Comparison of ENCODE assay signal across 11 cellular contexts in the genomic region with DNA sequence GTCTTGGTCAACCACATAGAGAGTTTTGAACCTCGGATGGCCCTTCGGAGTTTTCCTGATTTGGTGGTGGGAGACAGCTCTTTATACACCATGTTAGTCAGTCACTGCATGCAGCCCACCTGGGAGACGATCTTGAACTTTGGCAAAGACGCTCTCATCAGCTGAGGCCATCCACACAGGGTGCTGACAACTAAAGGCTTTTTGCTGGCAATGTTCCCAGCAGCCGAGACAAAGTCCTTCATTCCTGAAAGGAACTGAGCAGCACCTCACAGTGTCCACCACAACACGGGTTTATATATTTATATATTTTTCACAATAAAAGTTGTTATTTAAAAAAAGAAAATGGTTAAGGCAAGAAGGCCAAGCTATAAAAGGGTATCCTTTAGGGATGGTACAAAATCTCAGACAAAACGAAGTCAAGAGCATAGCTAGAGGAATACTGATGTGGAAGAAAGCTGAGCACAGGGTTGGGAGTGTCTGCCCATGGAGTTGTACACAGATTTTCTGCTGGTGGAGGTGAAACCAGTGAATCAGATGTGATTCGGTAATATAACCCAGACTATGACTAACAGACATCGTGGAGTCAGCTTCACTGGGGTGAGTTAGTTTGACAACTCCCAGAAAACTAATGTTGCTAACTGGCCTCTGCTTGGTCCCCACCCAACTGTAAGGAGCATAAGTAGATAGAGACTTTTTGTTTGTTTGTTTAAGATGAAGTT. TPM values are rescaled to one million over a fixed set of nuclear protein-coding genes. Genes with fewer than 3 reads are reported as not detected.
DNase-seq lines count a peak whose midpoint lies in the region; ATAC-seq and TF ChIP-seq lines count a peak whose summit lies in the region.
"Had no signal": no experiment of that assay in that cellular context is flagged by ENCODE, and none has a peak within 500 bp of the region (broad histone marks: within the 10 kb centered on the region; RNA-seq: fewer than 3 reads in every experiment).

No MANE protein-coding gene starts in this region.

- H3K4me3 Mint-ChIP-seq in activated T-cell treated with anti-CD3 and anti-CD28 coated beads, Interleukin-2, amount 50 U/mL, for 72 hours = no peak overlapping the region
- no peak overlapping the region for H3K4me3 Mint-ChIP-seq in stimulated activated effector memory CD8-positive, alpha-beta T cell treated with anti-CD3 and anti-CD28 coated beads, Interleukin-12 subunit alpha, Interleukin-12 subunit beta, amount 100 ng/mL, for 72 hours
- no peak overlapping the region for H3K4me3 Mint-ChIP-seq in CD4-positive, alpha-beta memory T cell

- TF ChIP-seq CTCF in foreskin fibroblast (IDR thresholded peaks at IDR 0.05; ENCODE audit: low read depth, low read length) = no peak

- no peak for DNase-seq in activated T-cell treated with anti-CD3 and anti-CD28 coated beads, Interleukin-2, amount 50 U/mL, for 72 hours
- DNase-seq in activated T-cell treated with anti-CD3 and anti-CD28 coated beads, Interleukin-2, amount 50 U/mL, for 1 hour = no peak
- peak; percentile 12 to 36 for DNase-seq in SJCRH30
- DNase-seq in foreskin fibroblast = peak; percentile 8 to 50
- no peak for DNase-seq in stimulated activated effector memory CD8-positive, alpha-beta T cell treated with anti-CD3 and anti-CD28 coated beads, Interleukin-12 subunit alpha, Interleukin-12 subunit beta, amount 100 ng/mL, for 72 hours (ENCODE audit: low spot score in 2 of 2)
- DNase-seq in CD4-positive, alpha-beta memory T cell = no peak
- DNase-seq in ecto neural progenitor cell (ENCODE audit: low spot score) = no peak
- no peak for DNase-seq in NCI-H1694 treated with DMSO at 0.1 percent for 48 hours (lab: John Stamatoyannopoulos, UW)
- DNase-seq: activated CD4-positive, alpha-beta T cell treated with anti-CD3 and anti-CD28 coated beads for 1 hour; DND-41; NCI-H748 treated with DMSO at 0.1 percent for 48 hours had no signal

- peaks cover 16% of the 10 kb centered on the region for H3K27me3 Mint-ChIP-seq in activated T-cell treated with anti-CD3 and anti-CD28 coated beads, Interleukin-2, amount 50 U/mL, for 72 hours (ENCODE audit: low read depth)
- peaks cover 6 to 12% of the 10 kb centered on the region in 2 donors for H3K27me3 Mint-ChIP-seq in CD4-positive, alpha-beta memory T cell

- no peaks in the 10 kb centered on the region for H3K27me3 ChIP-seq in SJCRH30
- no peaks in the 10 kb centered on the region for H3K27me3 ChIP-seq in CD4-positive, alpha-beta memory T cell (ENCODE audit: insufficient read depth, low read length)

- peak; percentile 67 to 74 for ATAC-seq in activated T-cell treated with anti-CD3 and anti-CD28 coated beads, Interleukin-2, amount 50 U/mL, for 72 hours (replicated peaks in 1 of 2)
- ATAC-seq in stimulated activated effector memory CD8-positive, alpha-beta T cell treated with anti-CD3 and anti-CD28 coated beads, Interleukin-12 subunit alpha, Interleukin-12 subunit beta, amount 100 ng/mL, for 72 hours = peak; percentile 82

- H3K4me3 ChIP-seq in SJCRH30 (no peak overlapping the region), foreskin fibroblast (ENCODE audit: low read depth in 1 of 2, low read length in 2 of 2) (no peak overlapping the region)
- no peak overlapping the region for H3K4me3 ChIP-seq in CD4-positive, alpha-beta memory T cell (ENCODE audit: low read length in 2 of 2)

- H3K27ac Mint-ChIP-seq in activated T-cell treated with anti-CD3 and anti-CD28 coated beads, Interleukin-2, amount 50 U/mL, for 72 hours = no peak overlapping the region
- no peak overlapping the region for H3K27ac Mint-ChIP-seq in stimulated activated effector memory CD8-positive, alpha-beta T cell treated with anti-CD3 and anti-CD28 coated beads, Interleukin-12 subunit alpha, Interleukin-12 subunit beta, amount 100 ng/mL, for 72 hours
- no peak overlapping the region for H3K27ac Mint-ChIP-seq in CD4-positive, alpha-beta memory T cell

- H3K4me1 ChIP-seq in SJCRH30 = no peaks in the 10 kb centered on the region
- H3K4me1 ChIP-seq in CD4-positive, alpha-beta memory T cell (ENCODE audit: insufficient read depth, low read length) = no peaks in the 10 kb centered on the region

- intact Hi-C loops in CD4-positive, alpha-beta memory T cell (cut with micrococcal nuclease) = no loop called here

- no peaks in the 10 kb centered on the region for H3K9me3 Mint-ChIP-seq in activated T-cell treated with anti-CD3 and anti-CD28 coated beads, Interleukin-2, amount 50 U/mL, for 72 hours
- no peaks in the 10 kb centered on the region for H3K9me3 Mint-ChIP-seq in stimulated activated effector memory CD8-positive, alpha-beta T cell treated with anti-CD3 and anti-CD28 coated beads, Interleukin-12 subunit alpha, Interleukin-12 subunit beta, amount 100 ng/mL, for 72 hours
- no peaks in the 10 kb centered on the region for H3K9me3 Mint-ChIP-seq in CD4-positive, alpha-beta memory T cell

- CTCF ChIA-PET in CD4-positive, alpha-beta memory T cell (lab: Charles Lee; ENCODE audit: partially characterized antibody) = interaction anchor here (1.3 kb wide), 1 partner anchor 24 kb away, joined by 3 read pairs; no protein-coding TSS in a partner anchor

- H3K36me3 Mint-ChIP-seq in activated T-cell treated with anti-CD3 and anti-CD28 coated beads, Interleukin-2, amount 50 U/mL, for 72 hours (ENCODE audit: insufficient read depth in 2 of 2) = no peaks in the 10 kb centered on the region
- H3K36me3 Mint-ChIP-seq in stimulated activated effector memory CD8-positive, alpha-beta T cell treated with anti-CD3 and anti-CD28 coated beads, Interleukin-12 subunit alpha, Interleukin-12 subunit beta, amount 100 ng/mL, for 72 hours = no peaks in the 10 kb centered on the region
- no peaks in the 10 kb centered on the region for H3K36me3 Mint-ChIP-seq in CD4-positive, alpha-beta memory T cell

- H3K9me3 ChIP-seq in SJCRH30 (replicated peaks) = no peaks in the 10 kb centered on the region
- H3K9me3 ChIP-seq in CD4-positive, alpha-beta memory T cell (ENCODE audit: control insufficient read depth in 1 of 2, low read length in 2 of 2) = no peaks in the 10 kb centered on the region

- no peak overlapping the region for H3K27ac ChIP-seq in SJCRH30
- H3K27ac ChIP-seq in CD4-positive, alpha-beta memory T cell (ENCODE audit: low read depth, low read length) = no peak overlapping the region

- POLR2A ChIA-PET in CD4-positive, alpha-beta memory T cell (lab: Charles Lee; ENCODE audit: partially characterized antibody) = no interaction called here

- H3K36me3 ChIP-seq in SJCRH30 = no peaks in the 10 kb centered on the region
- H3K36me3 ChIP-seq in CD4-positive, alpha-beta memory T cell (ENCODE audit: insufficient read depth, low read length) = no peaks in the 10 kb centered on the region

- H3K4me1 Mint-ChIP-seq in activated T-cell treated with anti-CD3 and anti-CD28 coated beads, Interleukin-2, amount 50 U/mL, for 72 hours (ENCODE audit: low read depth) = no peaks in the 10 kb centered on the region
- no peaks in the 10 kb centered on the region for H3K4me1 Mint-ChIP-seq in stimulated activated effector memory CD8-positive, alpha-beta T cell treated with anti-CD3 and anti-CD28 coated beads, Interleukin-12 subunit alpha, Interleukin-12 subunit beta, amount 100 ng/mL, for 72 hours
- no peaks in the 10 kb centered on the region for H3K4me1 Mint-ChIP-seq in CD4-positive, alpha-beta memory T cell

RNA-seq across cellular contexts. Expression of a gene that starts 27.4 kb away (rescaled TPM):
- total RNA-seq in activated T-cell treated with anti-CD3 and anti-CD28 coated beads, Interleukin-2, amount 50 U/mL, for 72 hours = 100 to 1,000 TPM; 128 to 144 TPM
- 167 and 188 TPM in 2 replicates for total RNA-seq in SJCRH30 (2014; rRNA removed; shearing (Covaris generic))
- 100 to 1,000 TPM; 112 to 116 TPM for total RNA-seq in CD4-positive, alpha-beta memory T cell
- polyA plus RNA-seq in CD4-positive, alpha-beta memory T cell = 100 to 1,000 TPM; 170 to 307 TPM

Comparison
In these comparisons a context has a peak if more than half of its experiments do, and no peak if none do; other contexts are left out.
1. DNase-seq: peak in SJCRH30 (2 of 2) and foreskin fibroblast (2 of 2); none in activated T-cell treated with anti-CD3 and anti-CD28 coated beads, Interleukin-2, amount 50 U/mL, for 72 hours (0 of 2), activated T-cell treated with anti-CD3 and anti-CD28 coated beads, Interleukin-2, amount 50 U/mL, for 1 hour (single experiment), stimulated activated effector memory CD8-positive, alpha-beta T cell treated with anti-CD3 and anti-CD28 coated beads, Interleukin-12 subunit alpha, Interleukin-12 subunit beta, amount 100 ng/mL, for 72 hours (0 of 2), CD4-positive, alpha-beta memory T cell (0 of 5), ecto neural progenitor cell (single experiment) and NCI-H1694 treated with DMSO at 0.1 percent for 48 hours (single experiment).